ENCODE assay signal across 28 cellular contexts in genomic region chr13:83987394-83987793, GRCh38.
"Had no signal": no experiment of that assay in that cellular context is flagged by ENCODE, and none has a peak within 500 bp of the region (broad histone marks: within the 10 kb centered on the region; RNA-seq: fewer than 3 reads in every experiment).

No MANE protein-coding gene starts in this region.

- H3K9me3 ChIP-seq: esophagus squamous epithelium, gastrocnemius medialis, left lung, lower lobe of right lung had no signal

- H3K4me1 ChIP-seq: esophagus squamous epithelium, gastrocnemius medialis, heart right ventricle, left lung, lower lobe of right lung had no signal

- H3K9me3 Mint-ChIP-seq: effector memory CD8-positive, alpha-beta T cell; endodermal cell had no signal

- FAIRE-seq: endometrium, islet of Langerhans, keratinocyte had no signal

- H3K27me3 ChIP-seq: esophagus squamous epithelium, gastrocnemius medialis, heart right ventricle, left lung had no signal

- ATAC-seq: effector memory CD8-positive, alpha-beta T cell; esophagus mucosa; gastrocnemius medialis; heart right ventricle; left cardiac atrium; left lung; left ventricle myocardium superior; lower lobe of right lung; mucosa of descending colon; naive thymus-derived CD8-positive, alpha-beta T cell had no signal

- H3K27ac ChIP-seq: epithelial cell of prostate, esophagus squamous epithelium, gastrocnemius medialis, heart right ventricle, left lung, lower lobe of right lung had no signal

- DNase-seq: cortex of kidney; effector CD8-positive, alpha-beta T cell; effector memory CD8-positive, alpha-beta T cell; endodermal cell; erythroblast; esophagus squamous epithelium; foreskin fibroblast; foreskin melanocyte; gastrocnemius medialis; glutamatergic neuron; head of caudate nucleus; heart right ventricle; hippocampal formation; left cardiac atrium; left lung; left ventricle myocardium superior; lower lobe of right lung; mesenchymal stem cell; mucosa of descending colon; naive B cell; naive thymus-derived CD8-positive, alpha-beta T cell had no signal

- H3K4me3 ChIP-seq: esophagus squamous epithelium, gastrocnemius medialis, heart right ventricle, left lung, lower lobe of right lung, mucosa of descending colon had no signal

- H3K4me1 Mint-ChIP-seq: mesothelial cell of epicardium, naive B cell had no signal

- H3K4me3 Mint-ChIP-seq: dendritic cell treated with granulocyte-macrophage colony-stimulating factor and Interleukin-4, amounts not matched to agents 40 ng/mL and 50 ng/mL, for 4 days; effector memory CD8-positive, alpha-beta T cell; endodermal cell; mesothelial cell of epicardium; naive B cell; naive thymus-derived CD8-positive, alpha-beta T cell had no signal

- H3K27me3 Mint-ChIP-seq: dendritic cell treated with granulocyte-macrophage colony-stimulating factor and Interleukin-4, amounts not matched to agents 40 ng/mL and 50 ng/mL, for 4 days; naive B cell had no signal

- H3K27ac Mint-ChIP-seq: dendritic cell treated with granulocyte-macrophage colony-stimulating factor and Interleukin-4, amounts not matched to agents 40 ng/mL and 50 ng/mL, for 4 days; effector memory CD8-positive, alpha-beta T cell; endodermal cell; mesothelial cell of epicardium; naive B cell; naive thymus-derived CD8-positive, alpha-beta T cell had no signal

- H3K36me3 Mint-ChIP-seq: mesothelial cell of epicardium; naive B cell; naive thymus-derived CD8-positive, alpha-beta T cell had no signal

- H3K36me3 ChIP-seq: esophagus squamous epithelium, gastrocnemius medialis, heart right ventricle, left lung, lower lobe of right lung had no signal
